1 cellular context compared by ENCODE assay signal in genomic region chr21:33659550-33659949, GRCh38.
TF ChIP-seq lines count a peak whose summit lies in the region.

No MANE protein-coding gene starts in this region.

TF ChIP-seq in K562, 482 proteins besides CTCF, POLR2A, EP300 and RAD21 (continues in another document):
- peak; percentile 56 for TF ChIP-seq NFE2L1 (tag; IDR thresholded peaks at IDR 0.05; ENCODE audit: borderline replicate concordance, low read depth)
- TF ChIP-seq ZNF12 (CRISPR knock-in tag; IDR thresholded peaks at IDR 0.05), result no peak
- no peak for TF ChIP-seq E2F8 (IDR thresholded peaks at IDR 0.05; ENCODE audit: low read depth, partially characterized antibody)
- no peak for TF ChIP-seq ZNF511 (CRISPR knock-in tag; IDR thresholded peaks at IDR 0.05)
- peak; percentile 70 for TF ChIP-seq MAFF (IDR thresholded peaks at IDR 0.05; ENCODE audit: low read length)
- peak; percentile 89 for TF ChIP-seq BACH1 (tag; IDR thresholded peaks at IDR 0.05)
- 0 out of 2 replicates have a peak, but pooled peaks have one; percentile 57 for TF ChIP-seq SMARCE1 (IDR thresholded peaks at IDR 0.05)
- 0 out of 2 replicates have a peak, but pooled peaks have one; percentile 23 for TF ChIP-seq DPF2 (IDR thresholded peaks at IDR 0.05)
- no peak for TF ChIP-seq ZKSCAN1 (IDR thresholded peaks at IDR 0.05; ENCODE audit: low read depth, low read length)
- no peak for TF ChIP-seq ZSCAN32 (CRISPR knock-in tag; IDR thresholded peaks at IDR 0.05)
- no peak for TF ChIP-seq FUS (optimal IDR thresholded peaks at IDR 0.05; ENCODE audit: low read depth, low read length)
- no peak for TF ChIP-seq EWSR1 (IDR thresholded peaks at IDR 0.05; ENCODE audit: borderline replicate concordance, low read depth, partially characterized antibody)
- peak; percentile 76; the same call in 1 of the 2 replicates for TF ChIP-seq ZNF316 (IDR thresholded peaks at IDR 0.05)
- no peak for TF ChIP-seq SFPQ (IDR thresholded peaks at IDR 0.05; ENCODE audit: low read depth, low read length)
- peak; percentile 33; the same call in 1 of the 2 replicates for TF ChIP-seq SMARCA4 (IDR thresholded peaks at IDR 0.05)
- no peak for TF ChIP-seq ZNF277 (CRISPR knock-in tag; IDR thresholded peaks at IDR 0.05; ENCODE audit: borderline replicate concordance)
- TF ChIP-seq CREB5 (CRISPR knock-in tag; IDR thresholded peaks at IDR 0.05), result no peak
- TF ChIP-seq CHD1 (IDR thresholded peaks at IDR 0.05; ENCODE audit: low read length), result no peak
- no peak for TF ChIP-seq ZNF77 (CRISPR knock-in tag; IDR thresholded peaks at IDR 0.05)
- TF ChIP-seq NFE2 (IDR thresholded peaks at IDR 0.05; ENCODE audit: low read depth), result peak; percentile 91
- TF ChIP-seq PRPF4 (IDR thresholded peaks at IDR 0.05; ENCODE audit: insufficient read depth, low read depth, low read length, poor library complexity, severe bottlenecking), result no peak
- peak; percentile 90 for TF ChIP-seq ZNF384 (IDR thresholded peaks at IDR 0.05; ENCODE audit: low read depth, low read length)
- TF ChIP-seq TAF1 (IDR thresholded peaks at IDR 0.05; ENCODE audit: control insufficient read depth, extremely low read depth, insufficient read depth, low read length, severe bottlenecking), result no peak
- TF ChIP-seq ZNF3 (CRISPR knock-in tag; IDR thresholded peaks at IDR 0.05), result no peak
- no peak for TF ChIP-seq ZNF431 (CRISPR knock-in tag; IDR thresholded peaks at IDR 0.05)
- no peak for TF ChIP-seq ZNF740 (CRISPR knock-in tag; IDR thresholded peaks at IDR 0.05)
- no peak for TF ChIP-seq ZNF740 (tag; IDR thresholded peaks at IDR 0.05)
- TF ChIP-seq MAFK (IDR thresholded peaks at IDR 0.05; ENCODE audit: low read length), result peak; percentile 57; the same call in 1 of the 2 replicates
- TF ChIP-seq ZNF124 (CRISPR knock-in tag; IDR thresholded peaks at IDR 0.05), result no peak
- no peak for TF ChIP-seq PHTF2 (CRISPR knock-in tag; IDR thresholded peaks at IDR 0.05)
- no peak for TF ChIP-seq RUNX1 (IDR thresholded peaks at IDR 0.05; ENCODE audit: low read depth)
- TF ChIP-seq ZNF395 (CRISPR knock-in tag; IDR thresholded peaks at IDR 0.05), result no peak
- 0 out of 2 replicates have a peak, but pooled peaks have one; percentile 50 for TF ChIP-seq GATA2 (CRISPR knock-in tag; IDR thresholded peaks at IDR 0.05)
- no peak for TF ChIP-seq SMARCA5 (IDR thresholded peaks at IDR 0.05)
- no peak for TF ChIP-seq ZNF24 (IDR thresholded peaks at IDR 0.05)
- no peak for TF ChIP-seq ZKSCAN8 (CRISPR knock-in tag; IDR thresholded peaks at IDR 0.05)
- TF ChIP-seq E2F5 (CRISPR knock-in tag; IDR thresholded peaks at IDR 0.05), result no peak
- TF ChIP-seq ZNF121 (CRISPR knock-in tag; conservative IDR thresholded peaks at IDR 0.05), result no peak
- TF ChIP-seq ELF4 (CRISPR knock-in tag; IDR thresholded peaks at IDR 0.05), result no peak
- TF ChIP-seq NR2C2 (CRISPR knock-in tag; IDR thresholded peaks at IDR 0.05), result no peak
- no peak for TF ChIP-seq NR2C2 (tag; IDR thresholded peaks at IDR 0.05)
- TF ChIP-seq PRMT5 (CRISPR knock-in tag; IDR thresholded peaks at IDR 0.05), result no peak
- TF ChIP-seq FOXP1 (CRISPR knock-in tag; IDR thresholded peaks at IDR 0.05), result no peak
- peak; percentile 6 for TF ChIP-seq RBM25 (IDR thresholded peaks at IDR 0.05; ENCODE audit: low read depth, low read length, severe bottlenecking)
- TF ChIP-seq C11orf30 (IDR thresholded peaks at IDR 0.05; ENCODE audit: low read depth), result peak; percentile 68; the same call in 1 of the 2 replicates
- TF ChIP-seq ZNF589 (CRISPR knock-in tag; IDR thresholded peaks at IDR 0.05; ENCODE audit: low read depth), result no peak
- TF ChIP-seq CHAMP1 (IDR thresholded peaks at IDR 0.05), result no peak
- TF ChIP-seq ZNF444 (CRISPR knock-in tag; IDR thresholded peaks at IDR 0.05), result no peak
- no peak for TF ChIP-seq STAT5B (CRISPR knock-in tag; IDR thresholded peaks at IDR 0.05)
- peak; percentile 84 for TF ChIP-seq MAFG (tag; conservative IDR thresholded peaks at IDR 0.05)
- TF ChIP-seq ZBTB34 (CRISPR knock-in tag; IDR thresholded peaks at IDR 0.05), result no peak
- 0 out of 4 replicates have a peak, but pooled peaks of 1 of the 2 experiments have one; percentile 52 for TF ChIP-seq RCOR1 (IDR thresholded peaks at IDR 0.05; ENCODE audit: borderline replicate concordance in 1 of 2, low read depth in 2 of 2, low read length in 2 of 2)
- TF ChIP-seq E2F4 (CRISPR knock-in tag; IDR thresholded peaks at IDR 0.05; ENCODE audit: low read depth), result no peak
- TF ChIP-seq SNAPC5 (CRISPR knock-in tag; IDR thresholded peaks at IDR 0.05), result no peak
- TF ChIP-seq NR3C1 (CRISPR knock-in tag; IDR thresholded peaks at IDR 0.05), result no peak
